ENCODE assay signal across 8 cellular contexts in genomic region chr10:97016728-97017473, GRCh38.
DNase-seq lines count a peak whose midpoint lies in the region; ATAC-seq and TF ChIP-seq lines count a peak whose summit lies in the region.

No MANE protein-coding gene starts in this region.

- peak overlapping the region; percentile 15 for H3K4me3 Mint-ChIP-seq in activated CD4-positive, alpha-beta T cell treated with anti-CD3 and anti-CD28 coated beads for 36 hours
- H3K4me3 Mint-ChIP-seq in T-cell = peak overlapping the region in 2 of 3 donors; percentile 37 to 45

- WGBS in mammary epithelial cell (ENCODE audit: low coverage, missing lambda C conversion rate) = 83% methylated on average over 13 of the region's 15 CpGs

- no peak overlapping the region for H3K4me2 ChIP-seq in mammary epithelial cell (ENCODE audit: insufficient read depth, low read depth, low read length)

- H3K4me1 Mint-ChIP-seq in activated CD4-positive, alpha-beta T cell treated with anti-CD3 and anti-CD28 coated beads for 36 hours = peaks cover 11% of the 10 kb centered on the region
- H3K4me1 Mint-ChIP-seq in T-cell = peaks cover 12 to 17% (median 15%) of the 10 kb centered on the region in 3 donors

- no peaks in the 10 kb centered on the region for H4K20me1 ChIP-seq in mammary epithelial cell (ENCODE audit: insufficient read depth, low read length)

- POLR2A ChIA-PET in activated CD4-positive, alpha-beta T cell treated with anti-CD3 and anti-CD28 coated beads for 36 hours (lab: Charles Lee) = no interaction called here
- POLR2A ChIA-PET in T-cell (lab: Charles Lee) = no interaction called here

- peak overlapping the region; percentile 72 for H3K27ac Mint-ChIP-seq in activated CD4-positive, alpha-beta T cell treated with anti-CD3 and anti-CD28 coated beads for 36 hours
- peak overlapping the region in 1 of 2 donors; percentile 59 for H3K27ac Mint-ChIP-seq in T-cell

- no peak overlapping the region for H3K9ac ChIP-seq in mammary epithelial cell (ENCODE audit: insufficient read depth, low read length)

- in situ Hi-C loops in mammary epithelial cell (cut with MboI; ENCODE audit: low sequenced_read_pairs in 2 of 2) = no loop called here

- H2AFZ ChIP-seq in mammary epithelial cell (ENCODE audit: low read depth, low read length) = no peak overlapping the region

- intact Hi-C loops in activated CD4-positive, alpha-beta T cell treated with anti-CD3 and anti-CD28 coated beads for 36 hours (cut with DNase I, micrococcal nuclease) = no loop called here
- intact Hi-C loops in mammary epithelial cell (cut with micrococcal nuclease) = no loop called here

- BruUV-seq in mammary epithelial cell (replicated peaks; lab: Mats Ljungman, UMichigan) = no TSS peak

- DNase-seq in activated CD4-positive, alpha-beta T cell treated with anti-CD3 and anti-CD28 coated beads for 36 hours = peak; percentile 67
- no peak for DNase-seq in activated CD4-positive, alpha-beta T cell treated with anti-CD3 and anti-CD28 coated beads for 1 hour
- no peak for DNase-seq in T-cell
- peak; percentile 30 to 50 for DNase-seq in stimulated activated CD8-positive, alpha-beta memory T cell treated with anti-CD3 and anti-CD28 coated beads, Interleukin-15, amount 100 ng/mL, for 48 hours (ENCODE audit: low read depth in 2 of 2)
- DNase-seq in NCI-H1930 (lab: John Stamatoyannopoulos, UW) = no peak
- no peak for DNase-seq in mammary epithelial cell
- no peak for DNase-seq in hippocampal formation (lab: John Stamatoyannopoulos, UW)

- no peaks in the 10 kb centered on the region for H3K9me3 ChIP-seq in mammary epithelial cell (replicated peaks; ENCODE audit: insufficient read depth, low read length)

- CTCF ChIA-PET in activated CD4-positive, alpha-beta T cell treated with anti-CD3 and anti-CD28 coated beads for 36 hours (lab: Charles Lee) = interaction anchor here (0.6 to 2.0 kb wide), 6 partner anchors 8 to 887 kb away, joined by 3 to 15 read pairs (median 4); no protein-coding TSS in a partner anchor
- CTCF ChIA-PET in T-cell (lab: Charles Lee) = interaction anchor here in 1 of 2 donors (0.7 to 1.9 kb wide), 2 partner anchors 8 to 1569 kb away, joined by 3 to 6 read pairs; no protein-coding TSS in a partner anchor
- CTCF ChIA-PET in mammary epithelial cell (lab: Charles Lee; ENCODE audit: low non-redundant PET) = no interaction called here

- no peaks in the 10 kb centered on the region for H3K9me3 Mint-ChIP-seq in activated CD4-positive, alpha-beta T cell treated with anti-CD3 and anti-CD28 coated beads for 36 hours (ENCODE audit: low read depth)
- H3K9me3 Mint-ChIP-seq in T-cell = no peaks in the 10 kb centered on the region

- ATAC-seq in activated CD4-positive, alpha-beta T cell treated with anti-CD3 and anti-CD28 coated beads for 36 hours = peak; percentile 74
- ATAC-seq in HG02642 (IDR thresholded peaks at IDR 0.05; ENCODE audit: poor library complexity, unreplicated experiment) = peak; percentile 77
- peak in 3 of 4 experiments; percentile 17 to 70 (median 51) for ATAC-seq in T-cell (replicated peaks in 1 of 4)

- peaks cover 2% of the 10 kb centered on the region for H3K27me3 ChIP-seq in mammary epithelial cell (ENCODE audit: insufficient read depth, low read length)

- H3K36me3 ChIP-seq in mammary epithelial cell (ENCODE audit: insufficient read depth, low read length) = no peaks in the 10 kb centered on the region

- no peak overlapping the region for H3K27ac ChIP-seq in mammary epithelial cell (ENCODE audit: insufficient read depth, low read depth, low read length)

- dilution Hi-C loops in mammary epithelial cell (cut with HindIII; ENCODE audit: low sequenced_read_pairs) = no loop called here

- H3K79me2 ChIP-seq in mammary epithelial cell (ENCODE audit: insufficient read depth, low read length) = no peaks in the 10 kb centered on the region

- H3K4me3 ChIP-seq in mammary epithelial cell (replicated peaks in 1 of 3; ENCODE audit: insufficient read depth in 1 of 3, low read depth in 2 of 3, low read length in 3 of 3) = no peak overlapping the region

- no peaks in the 10 kb centered on the region for H3K36me3 Mint-ChIP-seq in activated CD4-positive, alpha-beta T cell treated with anti-CD3 and anti-CD28 coated beads for 36 hours (ENCODE audit: low read depth)
- H3K36me3 Mint-ChIP-seq in T-cell = no peaks in the 10 kb centered on the region

- no peaks in the 10 kb centered on the region for H3K4me1 ChIP-seq in mammary epithelial cell (ENCODE audit: insufficient read depth, low read length)

- TF ChIP-seq CTCF in mammary epithelial cell (conservative IDR thresholded peaks at IDR 0.05 in 1 of 2, IDR thresholded peaks at IDR 0.05 in 1 of 2; ENCODE audit: extremely low read depth in 1 of 2, insufficient read depth in 1 of 2, low read depth in 1 of 2, low read length in 2 of 2) = no peak

- H3K27me3 Mint-ChIP-seq in activated CD4-positive, alpha-beta T cell treated with anti-CD3 and anti-CD28 coated beads for 36 hours = no peaks in the 10 kb centered on the region
- H3K27me3 Mint-ChIP-seq in T-cell = no peaks in the 10 kb centered on the region

Comparison
In these comparisons a context has a peak if more than half of its experiments do, and no peak if none do; other contexts are left out.
1. DNase-seq: peak in activated CD4-positive, alpha-beta T cell treated with anti-CD3 and anti-CD28 coated beads for 36 hours (single experiment) and stimulated activated CD8-positive, alpha-beta memory T cell treated with anti-CD3 and anti-CD28 coated beads, Interleukin-15, amount 100 ng/mL, for 48 hours (2 of 2); none in activated CD4-positive, alpha-beta T cell treated with anti-CD3 and anti-CD28 coated beads for 1 hour (single experiment), T-cell (0 of 34), NCI-H1930 (0 of 2), mammary epithelial cell (single experiment) and hippocampal formation (0 of 2).
2. Peak in every context shown above with its lines, with median percentiles within 50 percentile points of each other: ATAC-seq.